ENCODE assay signal across 23 cellular contexts in genomic region chr12:28878629-28879028, GRCh38.
"Had no signal": no experiment of that assay in that cellular context is flagged by ENCODE, and none has a peak within 500 bp of the region (broad histone marks: within the 10 kb centered on the region; RNA-seq: fewer than 3 reads in every experiment).

No MANE protein-coding gene starts in this region.

- ATAC-seq: left ventricle myocardium superior; lower lobe of right lung; naive thymus-derived CD8-positive, alpha-beta T cell; psoas muscle; right cardiac atrium; stimulated activated effector memory CD8-positive, alpha-beta T cell treated with anti-CD3 and anti-CD28 coated beads, Interleukin-12 subunit alpha, Interleukin-12 subunit beta, amount 100 ng/mL, for 72 hours had no signal

- H3K27ac Mint-ChIP-seq: naive thymus-derived CD8-positive, alpha-beta T cell; nephron progenitor cell; stimulated activated effector memory CD8-positive, alpha-beta T cell treated with anti-CD3 and anti-CD28 coated beads, Interleukin-12 subunit alpha, Interleukin-12 subunit beta, amount 100 ng/mL, for 72 hours; type B pancreatic cell had no signal

- DNase-seq: dermis blood vessel endothelial cell; effector memory CD4-positive, alpha-beta T cell; erythroblast; esophagus squamous epithelium; head of caudate nucleus; left ventricle myocardium superior; lower lobe of right lung; naive thymus-derived CD8-positive, alpha-beta T cell; nephron progenitor cell; nucleus accumbens; ovary; posterior cingulate gyrus; psoas muscle; right cardiac atrium; sigmoid colon; stimulated activated CD4-positive, alpha-beta T cell treated with anti-CD3 and anti-CD28 coated beads, Interleukin-2, amount 100 ng/mL, for 24 hours; stimulated activated CD4-positive, alpha-beta T cell treated with anti-CD3 and anti-CD28 coated beads, Interleukin-4, amount 100 ng/mL, for 24 hours; stimulated activated naive CD4-positive, alpha-beta T cell treated with Interleukin-2 at 50 U/mL for 16 hours; stomach; testis; tibial artery had no signal

- H3K27me3 ChIP-seq: esophagus squamous epithelium, ovary, sigmoid colon, stomach, testis, tibial artery had no signal

- H3K9me3 ChIP-seq: esophagus squamous epithelium, lower lobe of right lung, ovary, psoas muscle, sigmoid colon, stomach, testis, tibial artery had no signal

- H3K27ac ChIP-seq: esophagus squamous epithelium, lower lobe of right lung, ovary, psoas muscle, sigmoid colon, stomach, testis, tibial artery had no signal

- H3K4me1 Mint-ChIP-seq: naive thymus-derived CD8-positive, alpha-beta T cell; nephron progenitor cell; stimulated activated effector memory CD8-positive, alpha-beta T cell treated with anti-CD3 and anti-CD28 coated beads, Interleukin-12 subunit alpha, Interleukin-12 subunit beta, amount 100 ng/mL, for 72 hours had no signal

- H3K36me3 Mint-ChIP-seq: naive thymus-derived CD8-positive, alpha-beta T cell; stimulated activated effector memory CD8-positive, alpha-beta T cell treated with anti-CD3 and anti-CD28 coated beads, Interleukin-12 subunit alpha, Interleukin-12 subunit beta, amount 100 ng/mL, for 72 hours had no signal

- H3K4me1 ChIP-seq: esophagus squamous epithelium, lower lobe of right lung, psoas muscle, sigmoid colon, stomach, testis, tibial artery had no signal

- H3K9me3 Mint-ChIP-seq: nephron progenitor cell; stimulated activated effector memory CD8-positive, alpha-beta T cell treated with anti-CD3 and anti-CD28 coated beads, Interleukin-12 subunit alpha, Interleukin-12 subunit beta, amount 100 ng/mL, for 72 hours had no signal

- H3K4me3 Mint-ChIP-seq: naive thymus-derived CD8-positive, alpha-beta T cell; nephron progenitor cell; stimulated activated effector memory CD8-positive, alpha-beta T cell treated with anti-CD3 and anti-CD28 coated beads, Interleukin-12 subunit alpha, Interleukin-12 subunit beta, amount 100 ng/mL, for 72 hours; type B pancreatic cell had no signal
